12 cellular contexts compared by ENCODE assay signal in the genomic region with DNA sequence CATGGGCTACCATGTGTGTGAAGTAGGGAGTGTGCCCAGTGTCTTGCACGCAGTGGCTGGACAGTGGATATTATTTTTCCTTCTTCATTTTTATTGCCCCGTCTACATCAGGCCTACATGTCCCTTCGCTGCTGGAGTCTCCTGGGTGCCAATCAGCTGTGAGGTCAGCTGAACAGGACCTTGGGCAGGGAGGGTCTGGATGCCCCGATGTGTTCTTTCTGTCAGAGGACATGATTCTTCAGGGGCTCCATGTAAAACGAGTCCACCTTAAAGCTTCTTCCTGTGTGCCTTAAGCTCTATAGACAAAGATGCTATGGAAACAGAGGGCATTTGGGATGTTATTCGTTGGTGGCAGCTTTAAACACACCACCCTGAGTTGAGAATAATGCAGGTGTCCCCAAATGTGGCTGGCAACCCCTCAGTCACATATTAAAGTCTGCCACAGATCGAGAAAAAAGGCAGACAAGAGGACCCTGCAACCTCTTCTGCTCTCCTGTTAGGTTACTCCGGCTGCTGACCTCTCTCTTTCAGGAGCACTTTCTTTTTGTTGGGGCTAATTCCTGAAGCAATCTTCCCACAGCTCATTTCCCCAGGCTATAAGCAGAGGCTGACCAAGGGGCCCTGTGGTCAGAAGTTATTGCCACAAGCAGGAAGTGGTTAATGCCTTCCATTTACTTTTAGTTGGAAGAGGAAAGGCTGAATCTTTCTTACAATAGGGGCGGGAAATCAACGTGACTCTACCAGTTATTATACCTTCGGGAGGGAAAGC. TPM values are rescaled to one million over a fixed set of nuclear protein-coding genes. Genes with fewer than 3 reads are reported as not detected.
A peak's percentile ranks its signal among the peaks of the same experiment; 100 is the strongest.
DNase-seq lines count a peak whose midpoint lies in the region; ATAC-seq lines count a peak whose summit lies in the region.
"Had no signal": no experiment of that assay in that cellular context is flagged by ENCODE, and none has a peak within 500 bp of the region (broad histone marks: within the 10 kb centered on the region; RNA-seq: fewer than 3 reads in every experiment).

No MANE protein-coding gene starts in this region.

- ATAC-seq in HG02885 (IDR thresholded peaks at IDR 0.05; ENCODE audit: poor library complexity, unreplicated experiment) (peak; percentile 13), HG02571 (IDR thresholded peaks at IDR 0.05; ENCODE audit: unreplicated experiment) (no peak)
- ATAC-seq: SK-N-SH treated with all-trans-retinoic acid at 6 μM for 48 hours had no signal

- in situ Hi-C loops in SK-MEL-5 (cut with HindIII; ENCODE audit: low pct_unique_long_range_greater_than_20kb, low sequenced_read_pairs) = no loop called here

- peak overlapping the region; percentile 57 to 91 (median 75) for H3K4me2 ChIP-seq in BLaER1 treated with 17β-estradiol and CSF1 and Interleukin-3, amounts not matched to agents 10 nM and 100 nM

- H3K27me3 ChIP-seq in BLaER1 treated with 17β-estradiol and CSF1 and Interleukin-3, amounts not matched to agents 10 nM and 100 nM = peaks cover 0 to 91% (median 0%) of the 10 kb centered on the region in 11 experiments; a peak in 5 of 22 replicates

- H4K20me1 ChIP-seq in BLaER1 treated with 17β-estradiol and CSF1 and Interleukin-3, amounts not matched to agents 10 nM and 100 nM = peaks cover 0 to 17% (median 0%) of the 10 kb centered on the region in 11 experiments; a peak in 2 of 22 replicates

- 0 out of 22 replicates have a peak overlapping the region, but pooled peaks of 1 of the 11 experiments have one; percentile 1 for H3K27ac ChIP-seq in BLaER1 treated with 17β-estradiol and CSF1 and Interleukin-3, amounts not matched to agents 10 nM and 100 nM

- peaks cover 11 to 25% (median 15%) of the 10 kb centered on the region in 10 experiments for H3K4me1 ChIP-seq in BLaER1 treated with 17β-estradiol and CSF1 and Interleukin-3, amounts not matched to agents 10 nM and 100 nM

- no peak overlapping the region for H3K9ac ChIP-seq in BLaER1 treated with 17β-estradiol and CSF1 and Interleukin-3, amounts not matched to agents 10 nM and 100 nM

- DNase-seq in SK-MEL-5 (ENCODE audit: low read depth, low spot score) (peak; percentile 58), kidney tubule cell (ENCODE audit: low spot score) (peak; percentile 64), nucleus accumbens (lab: John Stamatoyannopoulos, UW) (no peak), GM19240 (ENCODE audit: insufficient read length, low spot score) (no peak)
- DNase-seq in activated CD4-positive, alpha-beta T cell treated with anti-CD3 and anti-CD28 coated beads for 48 hours = no peak
- DNase-seq: aorta; NCI-H2029; stimulated activated CD4-positive, alpha-beta T cell treated with anti-CD3 and anti-CD28 coated beads, Interleukin-15, amount 100 ng/mL, for 24 hours had no signal

- 0 out of 22 replicates have a peak, but pooled peaks cover 0 to 6% (median 0%) of the 10 kb centered on the region in 11 experiments for H3K36me3 ChIP-seq in BLaER1 treated with 17β-estradiol and CSF1 and Interleukin-3, amounts not matched to agents 10 nM and 100 nM

- H3K9me3 ChIP-seq in BLaER1 treated with 17β-estradiol and CSF1 and Interleukin-3, amounts not matched to agents 10 nM and 100 nM (replicated peaks in 1 of 11) = peaks cover 16 to 29% (median 23%) of the 10 kb centered on the region in 11 experiments

- peak overlapping the region in 1 of 10 experiments; percentile 33; a peak in 1 of 20 replicates for H3K4me3 ChIP-seq in BLaER1 treated with 17β-estradiol and CSF1 and Interleukin-3, amounts not matched to agents 10 nM and 100 nM

RNA-seq across cellular contexts. Expression of a gene that starts 20.0 kb away (rescaled TPM):
- total RNA-seq in SK-MEL-5 (2014; rRNA removed; shearing (Covaris generic)) = 57.6 and 72.2 TPM in 2 replicates
- 73.8 and 91.7 TPM in 2 replicates for polyA plus RNA-seq in SK-MEL-5 (2015; cell fraction: cytosol; rRNA removed)
- 61.7 and 64.1 TPM in 2 replicates for polyA plus RNA-seq in SK-MEL-5 (2015; cell fraction: nucleus; rRNA removed)

Comparison
In these comparisons a context has a peak if more than half of its experiments do, and no peak if none do; other contexts are left out.
1. DNase-seq: peak in SK-MEL-5 (single experiment) and kidney tubule cell (single experiment); none in nucleus accumbens (0 of 56), activated CD4-positive, alpha-beta T cell treated with anti-CD3 and anti-CD28 coated beads for 48 hours (single experiment) and GM19240 (single experiment).